ENCODE assay signal across 24 cellular contexts in genomic region chr13:51202477-51203046, GRCh38. TPM values are rescaled to one million over a fixed set of nuclear protein-coding genes. Genes with fewer than 3 reads are reported as not detected.
"Had no signal": no experiment of that assay in that cellular context is flagged by ENCODE, and none has a peak within 500 bp of the region (broad histone marks: within the 10 kb centered on the region; RNA-seq: fewer than 3 reads in every experiment).

No MANE protein-coding gene starts in this region.

- DNase-seq: colonic mucosa; effector CD4-positive, alpha-beta T cell; endodermal cell; foreskin keratinocyte; heart left ventricle; hippocampal formation; left colon; left ventricle myocardium superior; mesendoderm; naive thymus-derived CD4-positive, alpha-beta T cell; nephron progenitor cell; psoas muscle; spleen; stimulated activated CD4-positive, alpha-beta T cell treated with anti-CD3 and anti-CD28 coated beads, Interleukin-15, amount 100 ng/mL, for 24 hours; stimulated activated CD4-positive, alpha-beta T cell treated with anti-CD3 and anti-CD28 coated beads, Interleukin-1b, Interleukin-23, amount 100 ng/mL, for 48 hours; stimulated activated CD4-positive, alpha-beta T cell treated with anti-CD3 and anti-CD28 coated beads, Interleukin-4, amount 100 ng/mL, for 24 hours; stimulated activated naive B cell treated with anti-CD40 and anti-IgM and Interleukin-4, amounts not matched to agents 10 μg/mL and 1 μg/mL and 100 μg/mL, for 72 hours; thyroid gland had no signal

- H3K4me3 ChIP-seq: colonic mucosa, heart left ventricle, lung, psoas muscle, spleen, suprapubic skin, thyroid gland had no signal

- H3K9me3 Mint-ChIP-seq: type B pancreatic cell had no signal

- FAIRE-seq: urothelium cell line had no signal

- H3K36me3 Mint-ChIP-seq: type B pancreatic cell had no signal

- H3K27ac ChIP-seq: colonic mucosa, foreskin keratinocyte, heart left ventricle, parathyroid adenoma, psoas muscle, spleen, suprapubic skin, thyroid gland had no signal

- ATAC-seq: foreskin keratinocyte; heart left ventricle; left colon; left ventricle myocardium superior; naive thymus-derived CD4-positive, alpha-beta T cell; psoas muscle; sciatic nerve; stimulated activated naive B cell treated with anti-CD40 and anti-IgM and Interleukin-4, amounts not matched to agents 10 μg/mL and 1 μg/mL and 100 μg/mL, for 72 hours had no signal

- H3K36me3 ChIP-seq: colonic mucosa, heart left ventricle, spleen, suprapubic skin, thyroid gland had no signal

- H3K4me1 ChIP-seq: colonic mucosa, foreskin keratinocyte, heart left ventricle, parathyroid adenoma, psoas muscle, spleen, suprapubic skin, thyroid gland had no signal

- H3K4me1 Mint-ChIP-seq: stimulated activated naive B cell treated with anti-CD40 and anti-IgM and Interleukin-4, amounts not matched to agents 10 μg/mL and 1 μg/mL and 100 μg/mL, for 72 hours had no signal

- H3K9me3 ChIP-seq: colonic mucosa, suprapubic skin, thyroid gland had no signal

- H3K4me3 Mint-ChIP-seq: endodermal cell; naive thymus-derived CD4-positive, alpha-beta T cell; nephron progenitor cell; stimulated activated naive B cell treated with anti-CD40 and anti-IgM and Interleukin-4, amounts not matched to agents 10 μg/mL and 1 μg/mL and 100 μg/mL, for 72 hours; type B pancreatic cell had no signal

- H3K27ac Mint-ChIP-seq: endodermal cell; naive thymus-derived CD4-positive, alpha-beta T cell; nephron progenitor cell; stimulated activated naive B cell treated with anti-CD40 and anti-IgM and Interleukin-4, amounts not matched to agents 10 μg/mL and 1 μg/mL and 100 μg/mL, for 72 hours; type B pancreatic cell had no signal

- H3K27me3 ChIP-seq: colonic mucosa, thyroid gland had no signal

RNA-seq across cellular contexts. Expression of gene FAM124A, which starts 19.6 kb away (rescaled TPM):
- polyA plus RNA-seq: naive thymus-derived CD4-positive, alpha-beta T cell had no signal
